ENCODE assay signal across 8 cellular contexts in the genomic region with DNA sequence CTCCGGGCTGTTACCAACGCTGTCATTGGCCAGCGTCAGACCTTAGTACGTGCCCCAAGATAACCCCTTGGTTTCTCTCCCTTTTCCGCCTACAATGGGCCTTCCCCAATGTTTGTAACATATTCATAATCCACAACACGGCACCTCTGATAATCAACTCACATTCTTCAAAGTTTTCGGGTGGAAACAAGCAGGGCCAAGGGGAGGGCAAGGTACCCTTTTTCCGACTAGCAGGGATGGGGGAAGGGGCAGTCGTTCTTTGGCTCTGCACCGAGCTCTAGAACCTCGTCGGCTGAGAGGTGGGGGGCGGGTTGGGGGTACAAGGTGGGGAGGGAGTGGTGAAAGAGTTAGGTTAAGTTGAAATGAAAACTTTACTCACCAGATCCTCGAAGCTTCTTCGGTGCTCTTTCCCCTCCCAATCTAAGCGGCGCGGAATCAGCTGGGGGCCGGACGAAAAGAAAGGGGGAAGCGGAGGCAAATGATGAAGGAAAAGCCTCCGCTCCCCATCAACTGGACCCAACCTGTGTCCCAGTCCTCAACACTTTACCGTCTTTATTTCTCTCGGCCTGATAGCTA. TPM values are rescaled to one million over a fixed set of nuclear protein-coding genes. Genes with fewer than 3 reads are reported as not detected.
A peak's percentile ranks its signal among the peaks of the same experiment; 100 is the strongest.
DNase-seq lines count a peak whose midpoint lies in the region; ATAC-seq and TF ChIP-seq lines count a peak whose summit lies in the region.

No MANE protein-coding gene starts in this region.

- DNase-seq in DMS79 (lab: John Stamatoyannopoulos, UW) (peak; percentile 37), RWPE2 (ENCODE audit: low spot score) (no peak), activated gamma-delta T cell (lab: John Stamatoyannopoulos, UW) (peak; percentile 1), fibroblast of villous mesenchyme (ENCODE audit: low read depth) (peak; percentile 71), superior temporal gyrus (ENCODE audit: extremely low spot score) (peak; percentile 93)

- no peak overlapping the region for H3K4me2 ChIP-seq in KMS-11
- no peak overlapping the region for H3K4me2 ChIP-seq in neural cell (ENCODE audit: low read length)

- no peaks in the 10 kb centered on the region for H3K9me2 ChIP-seq in neural cell (ENCODE audit: insufficient read depth, low read length)

- no peaks in the 10 kb centered on the region for H3K36me3 ChIP-seq in KMS-11 (ENCODE audit: insufficient read depth)
- no peaks in the 10 kb centered on the region for H3K36me3 ChIP-seq in RWPE2 (ENCODE audit: low read depth)
- no peaks in the 10 kb centered on the region for H3K36me3 ChIP-seq in neural cell (ENCODE audit: insufficient read depth, low read length)

- H4K20me1 ChIP-seq in KMS-11 (ENCODE audit: insufficient read depth), result no peaks in the 10 kb centered on the region
- H4K20me1 ChIP-seq in neural cell (ENCODE audit: insufficient read depth), result no peaks in the 10 kb centered on the region

- TF ChIP-seq CTCF in KMS-11 (conservative IDR thresholded peaks at IDR 0.05; ENCODE audit: low read depth, low read length) (no peak), RWPE2 (IDR thresholded peaks at IDR 0.05; ENCODE audit: poor library complexity, severe bottlenecking) (no peak), fibroblast of villous mesenchyme (IDR thresholded peaks at IDR 0.05; ENCODE audit: insufficient read depth, low read depth, low read length) (no peak), neural cell (IDR thresholded peaks at IDR 0.05; ENCODE audit: poor library complexity, severe bottlenecking) (no peak)

- H3K9ac ChIP-seq in KMS-11, result peak overlapping the region; percentile 46; the same call in 1 of the 2 replicates
- H3K9ac ChIP-seq in neural cell (ENCODE audit: low read length), result peak overlapping the region; percentile 78

- H3K4me3 ChIP-seq in KMS-11 (IDR thresholded peaks at IDR 0.05; ENCODE audit: insufficient read depth, low read depth, low read length) (no peak overlapping the region), RWPE2 (ENCODE audit: severe bottlenecking) (peak overlapping the region; percentile 53), fibroblast of villous mesenchyme (ENCODE audit: low read depth, low read length) (peak overlapping the region; percentile 75), neural cell (ENCODE audit: low read length) (peak overlapping the region; percentile 76)

- no peak for TF ChIP-seq RAD21 in neural cell (conservative IDR thresholded peaks at IDR 0.05)

- no peaks in the 10 kb centered on the region for H3F3A ChIP-seq in neural cell (ENCODE audit: insufficient read depth, low read length, poor library complexity, severe bottlenecking)

- H3K9me3 ChIP-seq in RWPE2 (ENCODE audit: severe bottlenecking) (no peaks in the 10 kb centered on the region), neural cell (ENCODE audit: low read length) (no peaks in the 10 kb centered on the region)

- H3K4me1 ChIP-seq in KMS-11 (ENCODE audit: low read depth, poor library complexity, severe bottlenecking), result peaks cover 31% of the 10 kb centered on the region
- no peaks in the 10 kb centered on the region for H3K4me1 ChIP-seq in RWPE2 (ENCODE audit: insufficient read depth, poor library complexity, severe bottlenecking)

- peak overlapping the region; percentile 43 for H3K27ac ChIP-seq in KMS-11
- H3K27ac ChIP-seq in RWPE2 (ENCODE audit: poor library complexity, severe bottlenecking), result peak overlapping the region; percentile 58
- peak overlapping the region; percentile 79 for H3K27ac ChIP-seq in neural cell (ENCODE audit: low read length)

- H2AFZ ChIP-seq in KMS-11 (ENCODE audit: low read depth), result peak overlapping the region; percentile 64; the same call in 1 of the 2 replicates
- peak overlapping the region; percentile 40 for H2AFZ ChIP-seq in neural cell (ENCODE audit: low read depth, low read length)

- ATAC-seq in GM21737 (IDR thresholded peaks at IDR 0.05; ENCODE audit: unreplicated experiment) (peak; percentile 55), RWPE2 (ENCODE audit: low read depth) (peak; percentile 66)

- H3K27me3 ChIP-seq in KMS-11 (ENCODE audit: insufficient read depth, low read depth) (no peaks in the 10 kb centered on the region), RWPE2 (ENCODE audit: insufficient read depth, poor library complexity, severe bottlenecking) (no peaks in the 10 kb centered on the region), neural cell (ENCODE audit: insufficient read depth, low read depth, low read length) (no peaks in the 10 kb centered on the region)

- no peak for TF ChIP-seq EP300 in neural cell (conservative IDR thresholded peaks at IDR 0.05; ENCODE audit: poor library complexity, severe bottlenecking)

- H3K79me2 ChIP-seq in KMS-11 (ENCODE audit: insufficient read depth, low read depth) (peaks cover 7% of the 10 kb centered on the region; the same call in 1 of the 2 replicates), neural cell (replicated peaks; ENCODE audit: insufficient read depth, low read length) (peaks cover 26% of the 10 kb centered on the region)

TF ChIP-seq in neural cell, 6 proteins besides CTCF, POLR2A, EP300 and RAD21:
- TF ChIP-seq POLR2AphosphoS5 (IDR thresholded peaks at IDR 0.05) (peak; percentile 44), TAF1 (IDR thresholded peaks at IDR 0.05; ENCODE audit: low read depth) (no peak)

RNA-seq across cellular contexts. Expression of gene BRWD3, which starts 1.4 kb away (rescaled TPM):
- 14.5 and 16.8 TPM in 2 replicates for total RNA-seq in fibroblast of villous mesenchyme
- polyA plus RNA-seq in neural cell, result 10.7 and 12.7 TPM in 2 replicates
- polyA minus RNA-seq in neural cell, result 73.8 and 90.6 TPM in 2 replicates
